ENCODE assay signal across 1 cellular context in the genomic region with DNA sequence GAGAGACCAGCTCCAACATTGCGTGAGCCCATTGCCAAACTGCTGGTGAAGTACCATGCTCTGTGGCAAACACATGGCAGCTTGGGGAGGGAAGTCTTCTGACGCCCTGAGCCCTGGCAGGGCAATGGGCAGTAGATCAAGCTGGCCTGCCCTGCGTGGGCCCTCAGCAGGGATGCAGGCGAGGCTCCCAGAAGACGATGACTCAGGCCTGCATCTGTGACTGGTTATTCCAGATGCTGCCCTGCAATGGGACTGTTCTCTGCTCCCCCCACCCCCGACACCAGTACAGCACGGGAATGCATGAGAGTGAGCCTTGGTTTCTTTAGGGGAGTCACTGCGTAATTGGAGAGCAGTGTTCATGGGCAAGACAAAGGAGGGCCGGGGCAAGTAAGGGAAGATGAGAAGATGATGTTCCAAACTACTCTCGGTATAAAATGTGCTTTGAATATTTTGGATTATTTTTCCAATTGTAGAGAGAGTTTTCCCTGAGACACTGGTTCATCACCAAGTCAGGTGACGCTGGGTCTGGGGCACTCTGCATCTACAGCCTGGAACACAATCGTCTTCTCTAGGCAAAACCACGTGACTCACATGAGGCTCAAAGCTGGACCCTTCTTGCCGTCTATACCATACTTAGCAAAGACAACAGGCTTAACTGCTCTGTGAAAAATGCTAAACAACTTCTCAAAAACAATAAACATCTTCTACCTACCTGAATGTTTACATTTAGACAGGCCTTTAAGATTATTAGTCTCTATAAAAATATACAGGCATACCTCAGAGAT.
TF ChIP-seq lines count a peak whose summit lies in the region.

No MANE protein-coding gene starts in this region.

TF ChIP-seq in GM23338, 12 proteins besides CTCF, POLR2A, EP300 and RAD21:
- TF ChIP-seq NANOG (IDR thresholded peaks at IDR 0.05; ENCODE audit: borderline replicate concordance) (no peak), ZNF114 (CRISPR knock-in tag; IDR thresholded peaks at IDR 0.05) (no peak), STAT1 (IDR thresholded peaks at IDR 0.05; ENCODE audit: unreplicated experiment) (no peak), EZH2 (IDR thresholded peaks at IDR 0.05; ENCODE audit: low read depth, unreplicated experiment) (no peak), POLR2AphosphoS5 (IDR thresholded peaks at IDR 0.05; ENCODE audit: low read depth) (no peak), CREB1 (CRISPR knock-in tag; IDR thresholded peaks at IDR 0.05; ENCODE audit: low read depth) (no peak), ZNF331 (CRISPR knock-in tag; IDR thresholded peaks at IDR 0.05; ENCODE audit: low read depth) (no peak), EZH2phosphoT487 (IDR thresholded peaks at IDR 0.05; ENCODE audit: unreplicated experiment) (no peak), JUNB (IDR thresholded peaks at IDR 0.05; ENCODE audit: unreplicated experiment) (no peak)
- TF ChIP-seq, protein P1, sequence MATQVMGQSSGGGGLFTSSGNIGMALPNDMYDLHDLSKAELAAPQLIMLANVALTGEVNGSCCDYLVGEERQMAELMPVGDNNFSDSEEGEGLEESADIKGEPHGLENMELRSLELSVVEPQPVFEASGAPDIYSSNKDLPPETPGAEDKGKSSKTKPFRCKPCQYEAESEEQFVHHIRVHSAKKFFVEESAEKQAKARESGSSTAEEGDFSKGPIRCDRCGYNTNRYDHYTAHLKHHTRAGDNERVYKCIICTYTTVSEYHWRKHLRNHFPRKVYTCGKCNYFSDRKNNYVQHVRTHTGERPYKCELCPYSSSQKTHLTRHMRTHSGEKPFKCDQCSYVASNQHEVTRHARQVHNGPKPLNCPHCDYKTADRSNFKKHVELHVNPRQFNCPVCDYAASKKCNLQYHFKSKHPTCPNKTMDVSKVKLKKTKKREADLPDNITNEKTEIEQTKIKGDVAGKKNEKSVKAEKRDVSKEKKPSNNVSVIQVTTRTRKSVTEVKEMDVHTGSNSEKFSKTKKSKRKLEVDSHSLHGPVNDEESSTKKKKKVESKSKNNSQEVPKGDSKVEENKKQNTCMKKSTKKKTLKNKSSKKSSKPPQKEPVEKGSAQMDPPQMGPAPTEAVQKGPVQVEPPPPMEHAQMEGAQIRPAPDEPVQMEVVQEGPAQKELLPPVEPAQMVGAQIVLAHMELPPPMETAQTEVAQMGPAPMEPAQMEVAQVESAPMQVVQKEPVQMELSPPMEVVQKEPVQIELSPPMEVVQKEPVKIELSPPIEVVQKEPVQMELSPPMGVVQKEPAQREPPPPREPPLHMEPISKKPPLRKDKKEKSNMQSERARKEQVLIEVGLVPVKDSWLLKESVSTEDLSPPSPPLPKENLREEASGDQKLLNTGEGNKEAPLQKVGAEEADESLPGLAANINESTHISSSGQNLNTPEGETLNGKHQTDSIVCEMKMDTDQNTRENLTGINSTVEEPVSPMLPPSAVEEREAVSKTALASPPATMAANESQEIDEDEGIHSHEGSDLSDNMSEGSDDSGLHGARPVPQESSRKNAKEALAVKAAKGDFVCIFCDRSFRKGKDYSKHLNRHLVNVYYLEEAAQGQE (IDR thresholded peaks at IDR 0.05; ENCODE audit: unreplicated experiment): no peak
- TF ChIP-seq, protein P2, sequence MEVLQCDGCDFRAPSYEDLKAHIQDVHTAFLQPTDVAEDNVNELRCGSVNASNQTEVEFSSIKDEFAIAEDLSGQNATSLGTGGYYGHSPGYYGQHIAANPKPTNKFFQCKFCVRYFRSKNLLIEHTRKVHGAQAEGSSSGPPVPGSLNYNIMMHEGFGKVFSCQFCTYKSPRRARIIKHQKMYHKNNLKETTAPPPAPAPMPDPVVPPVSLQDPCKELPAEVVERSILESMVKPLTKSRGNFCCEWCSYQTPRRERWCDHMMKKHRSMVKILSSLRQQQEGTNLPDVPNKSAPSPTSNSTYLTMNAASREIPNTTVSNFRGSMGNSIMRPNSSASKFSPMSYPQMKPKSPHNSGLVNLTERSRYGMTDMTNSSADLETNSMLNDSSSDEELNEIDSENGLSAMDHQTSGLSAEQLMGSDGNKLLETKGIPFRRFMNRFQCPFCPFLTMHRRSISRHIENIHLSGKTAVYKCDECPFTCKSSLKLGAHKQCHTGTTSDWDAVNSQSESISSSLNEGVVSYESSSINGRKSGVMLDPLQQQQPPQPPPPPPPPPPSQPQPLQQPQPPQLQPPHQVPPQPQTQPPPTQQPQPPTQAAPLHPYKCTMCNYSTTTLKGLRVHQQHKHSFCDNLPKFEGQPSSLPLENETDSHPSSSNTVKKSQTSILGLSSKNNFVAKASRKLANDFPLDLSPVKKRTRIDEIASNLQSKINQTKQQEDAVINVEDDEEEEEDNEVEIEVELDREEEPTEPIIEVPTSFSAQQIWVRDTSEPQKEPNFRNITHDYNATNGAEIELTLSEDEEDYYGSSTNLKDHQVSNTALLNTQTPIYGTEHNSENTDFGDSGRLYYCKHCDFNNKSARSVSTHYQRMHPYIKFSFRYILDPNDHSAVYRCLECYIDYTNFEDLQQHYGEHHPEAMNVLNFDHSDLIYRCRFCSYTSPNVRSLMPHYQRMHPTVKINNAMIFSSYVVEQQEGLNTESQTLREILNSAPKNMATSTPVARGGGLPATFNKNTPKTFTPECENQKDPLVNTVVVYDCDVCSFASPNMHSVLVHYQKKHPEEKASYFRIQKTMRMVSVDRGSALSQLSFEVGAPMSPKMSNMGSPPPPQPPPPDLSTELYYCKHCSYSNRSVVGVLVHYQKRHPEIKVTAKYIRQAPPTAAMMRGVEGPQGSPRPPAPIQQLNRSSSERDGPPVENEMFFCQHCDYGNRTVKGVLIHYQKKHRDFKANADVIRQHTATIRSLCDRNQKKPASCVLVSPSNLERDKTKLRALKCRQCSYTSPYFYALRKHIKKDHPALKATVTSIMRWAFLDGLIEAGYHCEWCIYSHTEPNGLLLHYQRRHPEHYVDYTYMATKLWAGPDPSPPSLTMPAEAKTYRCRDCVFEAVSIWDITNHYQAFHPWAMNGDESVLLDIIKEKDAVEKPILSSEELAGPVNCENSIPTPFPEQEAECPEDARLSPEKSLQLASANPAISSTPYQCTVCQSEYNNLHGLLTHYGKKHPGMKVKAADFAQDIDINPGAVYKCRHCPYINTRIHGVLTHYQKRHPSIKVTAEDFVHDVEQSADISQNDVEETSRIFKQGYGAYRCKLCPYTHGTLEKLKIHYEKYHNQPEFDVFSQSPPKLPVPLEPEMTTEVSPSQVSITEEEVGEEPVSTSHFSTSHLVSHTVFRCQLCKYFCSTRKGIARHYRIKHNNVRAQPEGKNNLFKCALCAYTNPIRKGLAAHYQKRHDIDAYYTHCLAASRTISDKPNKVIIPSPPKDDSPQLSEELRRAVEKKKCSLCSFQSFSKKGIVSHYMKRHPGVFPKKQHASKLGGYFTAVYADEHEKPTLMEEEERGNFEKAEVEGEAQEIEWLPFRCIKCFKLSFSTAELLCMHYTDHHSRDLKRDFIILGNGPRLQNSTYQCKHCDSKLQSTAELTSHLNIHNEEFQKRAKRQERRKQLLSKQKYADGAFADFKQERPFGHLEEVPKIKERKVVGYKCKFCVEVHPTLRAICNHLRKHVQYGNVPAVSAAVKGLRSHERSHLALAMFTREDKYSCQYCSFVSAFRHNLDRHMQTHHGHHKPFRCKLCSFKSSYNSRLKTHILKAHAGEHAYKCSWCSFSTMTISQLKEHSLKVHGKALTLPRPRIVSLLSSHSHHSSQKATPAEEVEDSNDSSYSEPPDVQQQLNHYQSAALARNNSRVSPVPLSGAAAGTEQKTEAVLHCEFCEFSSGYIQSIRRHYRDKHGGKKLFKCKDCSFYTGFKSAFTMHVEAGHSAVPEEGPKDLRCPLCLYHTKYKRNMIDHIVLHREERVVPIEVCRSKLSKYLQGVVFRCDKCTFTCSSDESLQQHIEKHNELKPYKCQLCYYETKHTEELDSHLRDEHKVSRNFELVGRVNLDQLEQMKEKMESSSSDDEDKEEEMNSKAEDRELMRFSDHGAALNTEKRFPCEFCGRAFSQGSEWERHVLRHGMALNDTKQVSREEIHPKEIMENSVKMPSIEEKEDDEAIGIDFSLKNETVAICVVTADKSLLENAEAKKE (CRISPR knock-in tag; IDR thresholded peaks at IDR 0.05): no peak
- TF ChIP-seq, protein P3, sequence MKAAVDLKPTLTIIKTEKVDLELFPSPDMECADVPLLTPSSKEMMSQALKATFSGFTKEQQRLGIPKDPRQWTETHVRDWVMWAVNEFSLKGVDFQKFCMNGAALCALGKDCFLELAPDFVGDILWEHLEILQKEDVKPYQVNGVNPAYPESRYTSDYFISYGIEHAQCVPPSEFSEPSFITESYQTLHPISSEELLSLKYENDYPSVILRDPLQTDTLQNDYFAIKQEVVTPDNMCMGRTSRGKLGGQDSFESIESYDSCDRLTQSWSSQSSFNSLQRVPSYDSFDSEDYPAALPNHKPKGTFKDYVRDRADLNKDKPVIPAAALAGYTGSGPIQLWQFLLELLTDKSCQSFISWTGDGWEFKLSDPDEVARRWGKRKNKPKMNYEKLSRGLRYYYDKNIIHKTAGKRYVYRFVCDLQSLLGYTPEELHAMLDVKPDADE (IDR thresholded peaks at IDR 0.05): no peak
TF ChIP-seq in GM23338: peak in this region for 0.
